1 cellular context compared by ENCODE assay signal in the genomic region with DNA sequence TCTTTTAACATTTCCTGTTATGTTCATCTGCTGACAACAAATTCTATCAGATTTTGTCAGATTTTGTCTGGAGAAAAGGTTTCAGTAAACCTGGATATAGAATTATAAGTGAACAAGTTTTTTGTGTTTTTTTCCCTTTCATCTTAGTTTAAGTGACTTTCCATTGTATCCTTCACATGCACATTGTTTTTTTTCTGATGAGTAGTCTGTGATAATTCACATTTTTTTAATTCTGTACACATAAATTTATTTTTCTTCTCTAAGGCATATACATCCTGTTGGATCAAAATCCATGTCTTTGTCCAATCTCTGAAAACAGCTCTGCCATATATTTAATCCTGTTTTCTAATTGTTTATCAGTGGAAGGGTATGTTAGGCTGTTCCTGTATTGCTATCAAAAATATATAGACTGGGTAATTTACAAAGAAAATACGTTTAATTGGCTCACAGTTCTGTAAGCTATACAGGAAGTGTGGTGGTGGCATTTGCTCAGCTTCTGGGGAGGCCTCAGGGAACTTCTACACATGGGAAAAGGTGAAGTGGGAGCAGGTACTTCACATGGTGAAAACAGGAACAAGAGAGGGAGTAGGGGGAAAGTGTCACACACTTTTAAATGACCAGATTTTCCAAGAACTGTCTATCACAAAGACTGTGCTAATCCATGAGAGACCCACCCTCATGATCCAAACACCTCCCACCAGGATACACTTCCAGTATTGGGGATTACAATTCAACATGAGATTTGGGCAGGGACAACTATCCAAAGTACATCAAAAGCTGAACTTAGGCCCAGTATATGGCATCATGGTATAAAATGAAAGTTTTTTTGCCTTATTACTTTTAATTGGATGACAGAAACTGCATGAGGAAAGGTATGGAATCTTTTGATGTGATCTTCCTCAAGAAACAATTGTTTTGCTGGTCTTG.
A peak's percentile ranks its signal among the peaks of the same experiment; 100 is the strongest.
TF ChIP-seq lines count a peak whose summit lies in the region.

No MANE protein-coding gene starts in this region.

TF ChIP-seq in WTC11, 78 proteins besides CTCF, POLR2A, EP300 and RAD21 (continued from another document):
- TF ChIP-seq, protein P1, sequence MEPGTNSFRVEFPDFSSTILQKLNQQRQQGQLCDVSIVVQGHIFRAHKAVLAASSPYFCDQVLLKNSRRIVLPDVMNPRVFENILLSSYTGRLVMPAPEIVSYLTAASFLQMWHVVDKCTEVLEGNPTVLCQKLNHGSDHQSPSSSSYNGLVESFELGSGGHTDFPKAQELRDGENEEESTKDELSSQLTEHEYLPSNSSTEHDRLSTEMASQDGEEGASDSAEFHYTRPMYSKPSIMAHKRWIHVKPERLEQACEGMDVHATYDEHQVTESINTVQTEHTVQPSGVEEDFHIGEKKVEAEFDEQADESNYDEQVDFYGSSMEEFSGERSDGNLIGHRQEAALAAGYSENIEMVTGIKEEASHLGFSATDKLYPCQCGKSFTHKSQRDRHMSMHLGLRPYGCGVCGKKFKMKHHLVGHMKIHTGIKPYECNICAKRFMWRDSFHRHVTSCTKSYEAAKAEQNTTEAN (CRISPR knock-in tag; IDR thresholded peaks at IDR 0.05) = no peak
- TF ChIP-seq HMGA2 (CRISPR knock-in tag; IDR thresholded peaks at IDR 0.05) (no peak), IRF2 (CRISPR knock-in tag; IDR thresholded peaks at IDR 0.05; ENCODE audit: borderline replicate concordance, low read depth) (no peak), ELF4 (CRISPR knock-in tag; IDR thresholded peaks at IDR 0.05; ENCODE audit: low read depth) (no peak), GABPB1 (CRISPR knock-in tag; IDR thresholded peaks at IDR 0.05) (no peak), ZNF423 (CRISPR knock-in tag; IDR thresholded peaks at IDR 0.05) (no peak)
- TF ChIP-seq, protein P2, sequence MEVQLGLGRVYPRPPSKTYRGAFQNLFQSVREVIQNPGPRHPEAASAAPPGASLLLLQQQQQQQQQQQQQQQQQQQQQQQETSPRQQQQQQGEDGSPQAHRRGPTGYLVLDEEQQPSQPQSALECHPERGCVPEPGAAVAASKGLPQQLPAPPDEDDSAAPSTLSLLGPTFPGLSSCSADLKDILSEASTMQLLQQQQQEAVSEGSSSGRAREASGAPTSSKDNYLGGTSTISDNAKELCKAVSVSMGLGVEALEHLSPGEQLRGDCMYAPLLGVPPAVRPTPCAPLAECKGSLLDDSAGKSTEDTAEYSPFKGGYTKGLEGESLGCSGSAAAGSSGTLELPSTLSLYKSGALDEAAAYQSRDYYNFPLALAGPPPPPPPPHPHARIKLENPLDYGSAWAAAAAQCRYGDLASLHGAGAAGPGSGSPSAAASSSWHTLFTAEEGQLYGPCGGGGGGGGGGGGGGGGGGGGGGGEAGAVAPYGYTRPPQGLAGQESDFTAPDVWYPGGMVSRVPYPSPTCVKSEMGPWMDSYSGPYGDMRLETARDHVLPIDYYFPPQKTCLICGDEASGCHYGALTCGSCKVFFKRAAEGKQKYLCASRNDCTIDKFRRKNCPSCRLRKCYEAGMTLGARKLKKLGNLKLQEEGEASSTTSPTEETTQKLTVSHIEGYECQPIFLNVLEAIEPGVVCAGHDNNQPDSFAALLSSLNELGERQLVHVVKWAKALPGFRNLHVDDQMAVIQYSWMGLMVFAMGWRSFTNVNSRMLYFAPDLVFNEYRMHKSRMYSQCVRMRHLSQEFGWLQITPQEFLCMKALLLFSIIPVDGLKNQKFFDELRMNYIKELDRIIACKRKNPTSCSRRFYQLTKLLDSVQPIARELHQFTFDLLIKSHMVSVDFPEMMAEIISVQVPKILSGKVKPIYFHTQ (CRISPR knock-in tag; IDR thresholded peaks at IDR 0.05) = peak; percentile 77
- TF ChIP-seq, protein P3, sequence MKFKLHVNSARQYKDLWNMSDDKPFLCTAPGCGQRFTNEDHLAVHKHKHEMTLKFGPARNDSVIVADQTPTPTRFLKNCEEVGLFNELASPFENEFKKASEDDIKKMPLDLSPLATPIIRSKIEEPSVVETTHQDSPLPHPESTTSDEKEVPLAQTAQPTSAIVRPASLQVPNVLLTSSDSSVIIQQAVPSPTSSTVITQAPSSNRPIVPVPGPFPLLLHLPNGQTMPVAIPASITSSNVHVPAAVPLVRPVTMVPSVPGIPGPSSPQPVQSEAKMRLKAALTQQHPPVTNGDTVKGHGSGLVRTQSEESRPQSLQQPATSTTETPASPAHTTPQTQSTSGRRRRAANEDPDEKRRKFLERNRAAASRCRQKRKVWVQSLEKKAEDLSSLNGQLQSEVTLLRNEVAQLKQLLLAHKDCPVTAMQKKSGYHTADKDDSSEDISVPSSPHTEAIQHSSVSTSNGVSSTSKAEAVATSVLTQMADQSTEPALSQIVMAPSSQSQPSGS (CRISPR knock-in tag; IDR thresholded peaks at IDR 0.05; ENCODE audit: borderline replicate concordance, low read depth) = no peak
- TF ChIP-seq, protein P4, sequence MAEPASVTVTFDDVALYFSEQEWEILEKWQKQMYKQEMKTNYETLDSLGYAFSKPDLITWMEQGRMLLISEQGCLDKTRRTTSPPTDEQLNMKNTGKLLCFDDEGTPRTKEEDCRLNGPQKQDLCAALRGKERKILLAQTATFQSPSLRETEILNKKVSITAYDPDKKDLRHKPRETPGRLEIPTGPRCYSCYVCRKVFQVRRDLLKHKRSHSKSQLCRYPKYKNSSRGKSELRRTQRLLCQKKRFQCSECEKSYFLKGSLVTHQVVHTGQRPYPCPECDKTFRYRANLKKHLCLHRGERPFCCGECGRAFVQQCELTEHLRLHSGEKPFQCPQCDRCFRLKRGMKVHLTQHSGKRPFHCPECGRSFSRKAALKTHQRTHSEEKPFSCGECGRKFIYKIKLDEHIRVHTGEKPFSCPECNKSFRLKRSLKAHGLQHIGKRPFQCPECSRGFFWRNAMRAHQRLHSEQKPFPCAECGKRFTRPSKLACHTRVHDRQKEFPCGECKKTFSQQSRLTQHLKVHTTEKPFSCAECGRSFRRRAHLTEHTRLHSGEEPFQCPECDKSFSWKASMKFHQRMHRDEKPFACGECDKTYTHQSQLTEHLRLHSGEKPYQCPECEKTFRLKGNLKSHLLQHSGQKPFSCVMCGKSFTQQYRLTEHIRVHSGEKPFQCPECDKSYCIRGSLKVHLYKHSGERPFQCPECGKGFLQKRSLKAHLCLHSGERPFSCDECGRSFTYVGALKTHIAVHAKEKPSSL (CRISPR knock-in tag; conservative IDR thresholded peaks at IDR 0.05) = peak; percentile 35; the same call in 1 of the 2 replicates
